18 cellular contexts compared by ENCODE assay signal in the genomic region with DNA sequence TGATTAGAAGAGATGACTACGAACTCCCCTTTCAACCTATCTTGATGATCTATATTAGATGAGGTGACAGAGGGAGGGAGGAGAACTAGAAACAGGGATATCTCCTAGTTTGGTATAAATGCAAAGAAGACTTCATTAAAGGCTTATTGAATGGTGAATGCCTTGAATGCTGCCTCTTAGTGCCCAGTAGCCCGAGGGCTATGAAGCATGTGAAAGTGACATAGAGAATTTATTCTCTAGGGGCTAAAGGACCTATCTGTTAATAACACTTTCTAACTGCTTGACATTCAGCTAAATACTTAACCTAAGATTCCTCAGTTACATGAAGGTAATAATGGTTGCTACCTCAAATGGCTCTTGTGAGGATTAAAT.
"Had no signal": no experiment of that assay in that cellular context is flagged by ENCODE, and none has a peak within 500 bp of the region (broad histone marks: within the 10 kb centered on the region; RNA-seq: fewer than 3 reads in every experiment).

No MANE protein-coding gene starts in this region.

- H3K4me1 Mint-ChIP-seq: activated B cell treated with CpG ODN at 0.5 μM for 24 hours; activated CD4-positive, alpha-beta memory T cell treated with anti-CD3 and anti-CD28 coated beads, Interleukin-2, amount 10 ng/mL, durations not matched to agents 7 days and 5 days; activated CD8-positive, alpha-beta memory T cell treated with anti-CD3 and anti-CD28 coated beads, Interleukin-2, amount 10 ng/mL, durations not matched to agents 7 days and 5 days; activated naive CD8-positive, alpha-beta T cell treated with anti-CD3 and anti-CD28 coated beads for 36 hours; immature natural killer cell; stimulated activated memory B cell treated with anti-CD40 and anti-IgM and Interleukin-4, amounts not matched to agents 10 μg/mL and 1 μg/mL and 100 μg/mL, for 72 hours had no signal

- H3K27me3 Mint-ChIP-seq: activated B cell treated with CpG ODN at 0.5 μM for 24 hours; activated CD4-positive, alpha-beta memory T cell treated with anti-CD3 and anti-CD28 coated beads, Interleukin-2, amount 10 ng/mL, durations not matched to agents 7 days and 5 days; activated CD8-positive, alpha-beta memory T cell treated with anti-CD3 and anti-CD28 coated beads, Interleukin-2, amount 10 ng/mL, durations not matched to agents 7 days and 5 days; stimulated activated memory B cell treated with anti-CD40 and anti-IgM and Interleukin-4, amounts not matched to agents 10 μg/mL and 1 μg/mL and 100 μg/mL, for 72 hours had no signal

- H3K4me3 ChIP-seq: dorsolateral prefrontal cortex, gastrocnemius medialis, heart right ventricle, thoracic aorta, upper lobe of right lung had no signal

- H3K36me3 Mint-ChIP-seq: activated CD8-positive, alpha-beta memory T cell treated with anti-CD3 and anti-CD28 coated beads, Interleukin-2, amount 10 ng/mL, durations not matched to agents 7 days and 5 days; activated naive CD8-positive, alpha-beta T cell treated with anti-CD3 and anti-CD28 coated beads for 36 hours; immature natural killer cell; naive thymus-derived CD4-positive, alpha-beta T cell; stimulated activated memory B cell treated with anti-CD40 and anti-IgM and Interleukin-4, amounts not matched to agents 10 μg/mL and 1 μg/mL and 100 μg/mL, for 72 hours had no signal

- ATAC-seq: activated CD8-positive, alpha-beta memory T cell treated with anti-CD3 and anti-CD28 coated beads, Interleukin-2, amount 10 ng/mL, durations not matched to agents 7 days and 5 days; gastrocnemius medialis; left ventricle myocardium superior; stimulated activated memory B cell treated with anti-CD40 and anti-IgM and Interleukin-4, amounts not matched to agents 10 μg/mL and 1 μg/mL and 100 μg/mL, for 72 hours had no signal

- H3K36me3 ChIP-seq: gastrocnemius medialis, heart right ventricle, thoracic aorta, upper lobe of right lung had no signal

- H3K4me1 ChIP-seq: gastrocnemius medialis, upper lobe of right lung had no signal

- DNase-seq: activated B cell treated with CpG ODN at 0.5 μM for 24 hours; activated CD4-positive, alpha-beta memory T cell treated with anti-CD3 and anti-CD28 coated beads, Interleukin-2, amount 10 ng/mL, durations not matched to agents 7 days and 5 days; activated CD4-positive, alpha-beta T cell treated with anti-CD3 and anti-CD28 coated beads for 48 hours; activated CD8-positive, alpha-beta memory T cell treated with anti-CD3 and anti-CD28 coated beads, Interleukin-2, amount 10 ng/mL, durations not matched to agents 7 days and 5 days; activated naive CD8-positive, alpha-beta T cell treated with anti-CD3 and anti-CD28 coated beads for 36 hours; amniotic stem cell; dorsolateral prefrontal cortex; gastrocnemius medialis; heart right ventricle; immature natural killer cell; left ventricle myocardium superior; naive thymus-derived CD4-positive, alpha-beta T cell; stimulated activated CD4-positive, alpha-beta T cell treated with anti-CD3 and anti-CD28 coated beads, Interleukin-4, amount 100 ng/mL, for 24 hours; SW 1271; upper lobe of right lung had no signal

- H3K9me3 Mint-ChIP-seq: activated B cell treated with CpG ODN at 0.5 μM for 24 hours; activated CD4-positive, alpha-beta memory T cell treated with anti-CD3 and anti-CD28 coated beads, Interleukin-2, amount 10 ng/mL, durations not matched to agents 7 days and 5 days; activated naive CD8-positive, alpha-beta T cell treated with anti-CD3 and anti-CD28 coated beads for 36 hours; stimulated activated memory B cell treated with anti-CD40 and anti-IgM and Interleukin-4, amounts not matched to agents 10 μg/mL and 1 μg/mL and 100 μg/mL, for 72 hours had no signal

- H3K27me3 ChIP-seq: dorsolateral prefrontal cortex, gastrocnemius medialis, heart right ventricle, upper lobe of right lung had no signal

- H3K4me3 Mint-ChIP-seq: activated B cell treated with CpG ODN at 0.5 μM for 24 hours; activated CD4-positive, alpha-beta memory T cell treated with anti-CD3 and anti-CD28 coated beads, Interleukin-2, amount 10 ng/mL, durations not matched to agents 7 days and 5 days; activated CD8-positive, alpha-beta memory T cell treated with anti-CD3 and anti-CD28 coated beads, Interleukin-2, amount 10 ng/mL, durations not matched to agents 7 days and 5 days; activated naive CD8-positive, alpha-beta T cell treated with anti-CD3 and anti-CD28 coated beads for 36 hours; immature natural killer cell; naive thymus-derived CD4-positive, alpha-beta T cell; stimulated activated memory B cell treated with anti-CD40 and anti-IgM and Interleukin-4, amounts not matched to agents 10 μg/mL and 1 μg/mL and 100 μg/mL, for 72 hours had no signal

- H3K27ac ChIP-seq: dorsolateral prefrontal cortex, epithelial cell of prostate, gastrocnemius medialis, heart right ventricle, thoracic aorta, upper lobe of right lung had no signal

- H3K27ac Mint-ChIP-seq: activated B cell treated with CpG ODN at 0.5 μM for 24 hours; activated CD4-positive, alpha-beta memory T cell treated with anti-CD3 and anti-CD28 coated beads, Interleukin-2, amount 10 ng/mL, durations not matched to agents 7 days and 5 days; activated CD8-positive, alpha-beta memory T cell treated with anti-CD3 and anti-CD28 coated beads, Interleukin-2, amount 10 ng/mL, durations not matched to agents 7 days and 5 days; activated naive CD8-positive, alpha-beta T cell treated with anti-CD3 and anti-CD28 coated beads for 36 hours; immature natural killer cell; naive thymus-derived CD4-positive, alpha-beta T cell; stimulated activated memory B cell treated with anti-CD40 and anti-IgM and Interleukin-4, amounts not matched to agents 10 μg/mL and 1 μg/mL and 100 μg/mL, for 72 hours had no signal

- H3K9me3 ChIP-seq: gastrocnemius medialis, heart right ventricle, thoracic aorta, upper lobe of right lung had no signal
